In genomic region chrX:71536285-71536684, GRCh38 we compare ENCODE assay signal across 9 cellular contexts. TPM values are rescaled to one million over a fixed set of nuclear protein-coding genes. Genes with fewer than 3 reads are reported as not detected.
DNase-seq lines count a peak whose midpoint lies in the region; ATAC-seq and TF ChIP-seq lines count a peak whose summit lies in the region.
"Had no signal": no experiment of that assay in that cellular context is flagged by ENCODE, and none has a peak within 500 bp of the region (broad histone marks: within the 10 kb centered on the region; RNA-seq: fewer than 3 reads in every experiment).

No MANE protein-coding gene starts in this region.

- DNase-seq in activated T-cell treated with anti-CD3 and anti-CD28 coated beads, Interleukin-2, amount 50 U/mL, for 4 hours: peak; percentile 15
- DNase-seq in activated T-cell treated with anti-CD3 and anti-CD28 coated beads for 4 hours: no peak
- DNase-seq in activated CD8-positive, alpha-beta T cell treated with anti-CD3 and anti-CD28 coated beads, Interleukin-2, amount 10 ng/mL, durations not matched to agents 7 days and 5 days: no peak
- no peak for DNase-seq in immature natural killer cell
- DNase-seq in thoracic aorta (ENCODE audit: low spot score): no peak
- no peak for DNase-seq in NCI-H1417 (lab: John Stamatoyannopoulos, UW)
- no peak for DNase-seq in SKM-1 (lab: John Stamatoyannopoulos, UW; ENCODE audit: unreplicated experiment)
- DNase-seq in SHP77 treated with DMSO at 0.1 percent for 48 hours (lab: John Stamatoyannopoulos, UW): no peak

- H3K4me3 ChIP-seq in thoracic aorta: peak overlapping the region; percentile 93

- peaks cover 26% of the 10 kb centered on the region for H3K36me3 Mint-ChIP-seq in activated T-cell treated with anti-CD3 and anti-CD28 coated beads, Interleukin-2, amount 50 U/mL, for 4 hours (ENCODE audit: insufficient read depth)
- H3K36me3 Mint-ChIP-seq in activated CD8-positive, alpha-beta T cell treated with anti-CD3 and anti-CD28 coated beads, Interleukin-2, amount 10 ng/mL, durations not matched to agents 7 days and 5 days (ENCODE audit: low read depth): peaks cover 64% of the 10 kb centered on the region
- peaks cover 0 to 7% (median 0%) of the 10 kb centered on the region in 3 donors for H3K36me3 Mint-ChIP-seq in immature natural killer cell

- TF ChIP-seq CTCF in thoracic aorta (IDR thresholded peaks at IDR 0.05): no peak

- CTCF ChIA-PET in activated CD8-positive, alpha-beta T cell treated with anti-CD3 and anti-CD28 coated beads, Interleukin-2, amount 10 ng/mL, durations not matched to agents 7 days and 5 days (lab: Charles Lee): interaction anchor here (2.0 kb wide), 1 partner anchor 23 kb away, joined by 5 read pairs; no protein-coding TSS in a partner anchor

- H3K4me3 Mint-ChIP-seq in activated T-cell treated with anti-CD3 and anti-CD28 coated beads, Interleukin-2, amount 50 U/mL, for 4 hours: peak overlapping the region; percentile 92
- H3K4me3 Mint-ChIP-seq in activated CD8-positive, alpha-beta T cell treated with anti-CD3 and anti-CD28 coated beads, Interleukin-2, amount 10 ng/mL, durations not matched to agents 7 days and 5 days: peak overlapping the region; percentile 95
- H3K4me3 Mint-ChIP-seq in immature natural killer cell: peak overlapping the region; percentile 95 to 98 (median 97)

- H3K4me1 ChIP-seq in thoracic aorta (ENCODE audit: control insufficient read depth in 1 of 2, low read depth in 2 of 2): peaks cover 14 to 50% of the 10 kb centered on the region in 2 donors

- H3K27me3 Mint-ChIP-seq in activated T-cell treated with anti-CD3 and anti-CD28 coated beads, Interleukin-2, amount 50 U/mL, for 4 hours (ENCODE audit: low read depth): no peaks in the 10 kb centered on the region
- no peaks in the 10 kb centered on the region for H3K27me3 Mint-ChIP-seq in activated CD8-positive, alpha-beta T cell treated with anti-CD3 and anti-CD28 coated beads, Interleukin-2, amount 10 ng/mL, durations not matched to agents 7 days and 5 days (ENCODE audit: low read depth)
- peaks cover 12 to 31% (median 23%) of the 10 kb centered on the region in 3 donors for H3K27me3 Mint-ChIP-seq in immature natural killer cell (ENCODE audit: low read depth in 3 of 3)

- no peaks in the 10 kb centered on the region for H3K36me3 ChIP-seq in thoracic aorta
- H3K36me3 ChIP-seq: adrenal gland had no signal

- peaks cover 20% of the 10 kb centered on the region for H3K4me1 Mint-ChIP-seq in activated T-cell treated with anti-CD3 and anti-CD28 coated beads, Interleukin-2, amount 50 U/mL, for 4 hours (ENCODE audit: low read depth)
- peaks cover 35% of the 10 kb centered on the region for H3K4me1 Mint-ChIP-seq in activated CD8-positive, alpha-beta T cell treated with anti-CD3 and anti-CD28 coated beads, Interleukin-2, amount 10 ng/mL, durations not matched to agents 7 days and 5 days (ENCODE audit: low read depth)
- H3K4me1 Mint-ChIP-seq in immature natural killer cell: peaks cover 55 to 70% of the 10 kb centered on the region in 2 donors

- H3K9me3 ChIP-seq in thoracic aorta: no peaks in the 10 kb centered on the region
- H3K9me3 ChIP-seq: adrenal gland had no signal

- peak overlapping the region; percentile 82 for H3K27ac Mint-ChIP-seq in activated CD8-positive, alpha-beta T cell treated with anti-CD3 and anti-CD28 coated beads, Interleukin-2, amount 10 ng/mL, durations not matched to agents 7 days and 5 days
- H3K27ac Mint-ChIP-seq in immature natural killer cell: peak overlapping the region; percentile 77 to 86 (median 82)

- POLR2A ChIA-PET in activated CD8-positive, alpha-beta T cell treated with anti-CD3 and anti-CD28 coated beads, Interleukin-2, amount 10 ng/mL, durations not matched to agents 7 days and 5 days (lab: Charles Lee): interaction anchor here (0.6 to 5.8 kb wide), 3 partner anchors 7 to 423 kb away, joined by 3 to 86 read pairs (median 3); no protein-coding TSS in a partner anchor

- ATAC-seq in activated T-cell treated with anti-CD3 and anti-CD28 coated beads, Interleukin-2, amount 50 U/mL, for 4 hours: no peak
- ATAC-seq in activated CD8-positive, alpha-beta T cell treated with anti-CD3 and anti-CD28 coated beads, Interleukin-2, amount 10 ng/mL, durations not matched to agents 7 days and 5 days: no peak
- ATAC-seq in thoracic aorta (ENCODE audit: insufficient number of reproducible peaks, low FRiP score, low read depth): no peak

- no peaks in the 10 kb centered on the region for H3K27me3 ChIP-seq in thoracic aorta (replicated peaks; ENCODE audit: insufficient read depth)
- H3K27me3 ChIP-seq: adrenal gland had no signal

- H3K27ac ChIP-seq in thoracic aorta: peak overlapping the region in 1 of 2 donors; percentile 88

- H3K9me3 Mint-ChIP-seq in activated T-cell treated with anti-CD3 and anti-CD28 coated beads, Interleukin-2, amount 50 U/mL, for 4 hours: no peaks in the 10 kb centered on the region
- H3K9me3 Mint-ChIP-seq in activated CD8-positive, alpha-beta T cell treated with anti-CD3 and anti-CD28 coated beads, Interleukin-2, amount 10 ng/mL, durations not matched to agents 7 days and 5 days (ENCODE audit: insufficient read depth): no peaks in the 10 kb centered on the region
- peaks cover 0 to 7% (median 0%) of the 10 kb centered on the region in 6 donors for H3K9me3 Mint-ChIP-seq in immature natural killer cell

RNA-seq across cellular contexts. Expression of gene OGT, which starts 3.4 kb away (rescaled TPM):
- total RNA-seq in activated T-cell treated with anti-CD3 and anti-CD28 coated beads, Interleukin-2, amount 50 U/mL, for 4 hours: 100 to 1,000 TPM; 150 to 198 (median 166) TPM
- 100 to 1,000 TPM; 252 to 264 TPM for total RNA-seq in activated CD8-positive, alpha-beta T cell treated with anti-CD3 and anti-CD28 coated beads, Interleukin-2, amount 10 ng/mL, durations not matched to agents 7 days and 5 days
- polyA plus RNA-seq in immature natural killer cell: 10 to 100 TPM; 26.4 to 35.5 (median 28.7) TPM
- total RNA-seq in thoracic aorta: 100 to 1,000 TPM; 196 to 258 TPM

RNA-seq across cellular contexts. Expression of gene GCNA, which starts 42.0 kb away (rescaled TPM):
- total RNA-seq in activated T-cell treated with anti-CD3 and anti-CD28 coated beads, Interleukin-2, amount 50 U/mL, for 4 hours: 1 to 10 TPM; 1.7 to 2.2 (median 2.1) TPM
- 1 to 10 TPM; 6.5 to 6.6 TPM for total RNA-seq in activated CD8-positive, alpha-beta T cell treated with anti-CD3 and anti-CD28 coated beads, Interleukin-2, amount 10 ng/mL, durations not matched to agents 7 days and 5 days
- 1 to 10 TPM in 2 of 3 donors, under 1 TPM in 1; 0.63 to 1.8 (median 1.3) TPM for polyA plus RNA-seq in immature natural killer cell
- total RNA-seq in thoracic aorta: 1 to 10 TPM; 5.1 to 5.4 TPM
